Comparison of ENCODE assay signal across 15 cellular contexts in the genomic region with DNA sequence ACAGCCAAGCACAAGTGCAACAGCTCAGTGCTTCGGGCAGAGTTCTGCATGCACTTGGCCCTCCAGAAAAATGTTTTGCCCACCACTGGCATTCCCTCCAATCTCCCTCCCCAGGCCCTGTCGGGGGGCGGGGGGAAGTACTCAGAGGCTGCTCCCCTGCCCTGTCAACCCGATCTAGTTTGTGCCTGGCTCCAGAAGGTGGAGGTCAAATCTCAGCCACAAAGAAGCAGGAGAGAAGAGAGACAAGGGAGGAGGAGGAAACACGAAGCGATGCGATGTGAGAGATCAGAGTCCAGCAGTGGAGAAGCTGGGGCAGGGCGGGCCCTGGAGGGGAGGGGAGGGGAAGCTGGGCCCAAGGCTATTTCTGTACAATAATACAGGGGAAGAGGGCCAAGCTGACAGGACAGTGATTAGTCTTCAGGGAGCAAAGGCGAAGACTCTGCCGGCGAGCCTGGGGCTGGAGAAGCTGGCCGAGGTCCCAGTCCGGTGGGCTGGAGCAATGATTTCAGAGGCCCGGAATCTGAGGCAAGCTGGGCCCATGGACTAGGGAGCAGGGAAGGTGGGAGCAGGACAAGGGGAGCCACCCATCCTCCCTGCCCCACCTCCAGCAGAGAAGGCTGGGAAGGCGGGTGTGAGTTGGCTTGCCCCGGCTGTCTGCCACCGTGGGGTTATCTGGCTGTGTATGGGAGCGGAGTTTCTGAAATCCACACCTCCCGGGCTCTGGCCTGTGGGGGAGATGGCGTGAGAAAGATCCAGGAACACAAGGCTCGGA.
DNase-seq lines count a peak whose midpoint lies in the region; ATAC-seq and TF ChIP-seq lines count a peak whose summit lies in the region.
"Had no signal": no experiment of that assay in that cellular context is flagged by ENCODE, and none has a peak within 500 bp of the region (broad histone marks: within the 10 kb centered on the region; RNA-seq: fewer than 3 reads in every experiment).

No MANE protein-coding gene starts in this region.

- H3K4me1 ChIP-seq in mucosa of rectum (ENCODE audit: control insufficient read depth in 2 of 2, insufficient read depth in 2 of 2, low read length in 2 of 2) (peaks cover 24 to 25% of the 10 kb centered on the region in 2 donors), upper lobe of right lung (no peaks in the 10 kb centered on the region)
- H3K4me1 ChIP-seq: SJCRH30 had no signal

- peak overlapping the region; percentile 65 to 72 for H3K9ac ChIP-seq in mucosa of rectum (ENCODE audit: low read depth in 1 of 2, low read length in 2 of 2)

- H3K4me3 ChIP-seq in mucosa of rectum (ENCODE audit: low read length in 2 of 2), result peak overlapping the region; percentile 42 to 60
- no peak overlapping the region for H3K4me3 ChIP-seq in upper lobe of right lung
- H3K4me3 ChIP-seq: SJCRH30, smooth muscle cell had no signal

- DNase-seq in amniotic epithelial cell (ENCODE audit: low read depth), result peak; percentile 90
- peak; percentile 69 for DNase-seq in Right ventricle myocardium superior
- no peak for DNase-seq in upper lobe of right lung
- DNase-seq in activated CD8-positive, alpha-beta memory T cell treated with anti-CD3 and anti-CD28 coated beads, Interleukin-2, amount 50 U/mL, for 48 hours, result no peak
- DNase-seq in activated CD8-positive, alpha-beta memory T cell treated with anti-CD3 and anti-CD28 coated beads for 24 hours, result no peak
- no peak for DNase-seq in SW480 (ENCODE audit: low spot score)
- DNase-seq: activated CD4-positive, alpha-beta memory T cell treated with anti-CD3 and anti-CD28 coated beads, Interleukin-2, amount 10 ng/mL, durations not matched to agents 7 days and 5 days; GF-D8; head of caudate nucleus; NCI-H2171; SJCRH30; stimulated activated naive CD8-positive, alpha-beta T cell treated with anti-CD3 and anti-CD28 coated beads, Interleukin-15, amount 100 ng/mL, for 72 hours had no signal

- H3K27me3 ChIP-seq in mucosa of rectum (ENCODE audit: control insufficient read depth in 2 of 2, insufficient read depth in 2 of 2, low read length in 2 of 2) (peaks cover under 1 to 16% of the 10 kb centered on the region in 2 donors), upper lobe of right lung (no peaks in the 10 kb centered on the region)
- H3K27me3 ChIP-seq: SJCRH30 had no signal

- peak; percentile 86 for ATAC-seq in Right ventricle myocardium superior (ENCODE audit: poor library complexity)
- peak; percentile 69 for ATAC-seq in upper lobe of right lung
- ATAC-seq in GM21515 (IDR thresholded peaks at IDR 0.05; ENCODE audit: unreplicated experiment), result no peak
- ATAC-seq: stimulated activated naive CD8-positive, alpha-beta T cell treated with anti-CD3 and anti-CD28 coated beads, Interleukin-15, amount 100 ng/mL, for 72 hours had no signal

- H3K36me3 ChIP-seq in mucosa of rectum (ENCODE audit: control insufficient read depth in 2 of 2, insufficient read depth in 2 of 2, low read length in 2 of 2) (no peaks in the 10 kb centered on the region), upper lobe of right lung (no peaks in the 10 kb centered on the region)
- H3K36me3 ChIP-seq: SJCRH30 had no signal

- TF ChIP-seq CTCF in upper lobe of right lung (IDR thresholded peaks at IDR 0.05), result no peak

- H3K27ac ChIP-seq in mucosa of rectum (ENCODE audit: low read depth in 2 of 2, low read length in 2 of 2) (peak overlapping the region; percentile 83 to 86), upper lobe of right lung (peak overlapping the region; percentile 6)
- H3K27ac ChIP-seq: SJCRH30 had no signal

- intact Hi-C loops in Right ventricle myocardium superior (cut with DNase I) (loop anchor here (10.0 kb wide), 2 partner anchors 61 to 101 kb away; no protein-coding TSS in a partner anchor), upper lobe of right lung (cut with DNase I) (no loop called here)

- H3K9me3 ChIP-seq in mucosa of rectum (ENCODE audit: control insufficient read depth in 2 of 2, low read length in 2 of 2) (no peaks in the 10 kb centered on the region), upper lobe of right lung (no peaks in the 10 kb centered on the region)
- H3K9me3 ChIP-seq: SJCRH30 had no signal

Comparison
In these comparisons a context has a peak if more than half of its experiments do, and no peak if none do; other contexts are left out.
1. DNase-seq: peak in amniotic epithelial cell (single experiment) and Right ventricle myocardium superior (single experiment); none in upper lobe of right lung (single experiment), activated CD8-positive, alpha-beta memory T cell treated with anti-CD3 and anti-CD28 coated beads, Interleukin-2, amount 50 U/mL, for 48 hours (single experiment), activated CD8-positive, alpha-beta memory T cell treated with anti-CD3 and anti-CD28 coated beads for 24 hours (single experiment) and SW480 (single experiment).